In the genomic region with DNA sequence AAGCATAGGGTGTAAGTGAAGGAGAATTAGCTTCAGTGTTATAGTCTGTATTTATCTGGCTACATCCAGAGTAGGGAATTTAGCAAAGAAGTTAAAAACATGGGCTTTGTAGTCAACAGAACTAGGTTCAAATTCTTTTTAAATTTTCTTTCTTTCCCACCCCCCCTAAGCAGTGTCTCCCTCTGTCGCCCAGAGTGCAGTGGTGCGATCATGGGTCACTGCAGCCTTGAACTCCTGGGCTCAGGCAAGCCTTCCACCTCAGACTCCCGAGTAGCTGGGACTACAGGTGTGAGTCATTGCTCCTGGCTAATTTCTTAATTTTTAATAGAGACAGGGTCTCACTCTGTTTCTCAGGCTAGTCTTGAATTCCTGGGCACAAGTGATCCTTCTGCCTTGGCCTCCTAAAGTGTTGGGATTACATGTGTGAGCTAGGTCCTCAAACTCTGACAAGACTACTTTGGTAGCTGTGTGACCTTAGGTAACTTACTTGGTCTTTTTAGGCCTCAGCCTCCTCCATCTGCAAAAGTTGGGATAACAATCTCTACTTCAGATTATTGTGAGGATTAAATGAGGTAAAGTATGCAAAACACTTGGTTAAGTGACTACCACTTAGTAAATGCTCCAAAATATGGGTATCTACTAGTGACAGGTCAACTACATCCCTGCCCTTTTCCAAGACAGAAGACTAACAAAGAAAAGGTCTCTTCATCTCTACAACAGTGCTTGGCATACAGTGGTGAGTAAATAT, we compare ENCODE assay signal across 20 cellular contexts. TPM values are rescaled to one million over a fixed set of nuclear protein-coding genes. Genes with fewer than 3 reads are reported as not detected.
DNase-seq lines count a peak whose midpoint lies in the region; ATAC-seq, FAIRE-seq and TF ChIP-seq lines count a peak whose summit lies in the region.
"Had no signal": no experiment of that assay in that cellular context is flagged by ENCODE, and none has a peak within 500 bp of the region (broad histone marks: within the 10 kb centered on the region; RNA-seq: fewer than 3 reads in every experiment).

No MANE protein-coding gene starts in this region.

- no peaks in the 10 kb centered on the region for H3K9me3 ChIP-seq in RWPE2 (ENCODE audit: severe bottlenecking)
- H3K9me3 ChIP-seq in upper lobe of right lung: no peaks in the 10 kb centered on the region

- H3K36me3 ChIP-seq in RWPE2 (ENCODE audit: low read depth): no peaks in the 10 kb centered on the region
- no peaks in the 10 kb centered on the region for H3K36me3 ChIP-seq in upper lobe of right lung
- H3K36me3 ChIP-seq: WERI-Rb-1 had no signal

- no peak overlapping the region for H3K4me3 ChIP-seq in RWPE2 (ENCODE audit: severe bottlenecking)
- no peak overlapping the region for H3K4me3 ChIP-seq in upper lobe of right lung

- H3K27me3 ChIP-seq in RWPE2 (ENCODE audit: insufficient read depth, poor library complexity, severe bottlenecking): no peaks in the 10 kb centered on the region
- no peaks in the 10 kb centered on the region for H3K27me3 ChIP-seq in upper lobe of right lung

- DNase-seq in ACHN (peak; percentile 14), GM12891 (ENCODE audit: insufficient read length, low spot score) (no peak), RWPE2 (ENCODE audit: low spot score) (no peak), kidney tubule cell (ENCODE audit: low spot score) (peak; percentile 38), upper lobe of right lung (no peak), NOMO-1 treated with DMSO at 0.1 percent for 48 hours (lab: John Stamatoyannopoulos, UW; ENCODE audit: unreplicated experiment) (no peak)
- DNase-seq in stimulated activated CD4-positive, alpha-beta T cell treated with anti-CD3 and anti-CD28 coated beads, Interleukin-2, amount 100 ng/mL, for 48 hours: no peak
- DNase-seq: activated CD4-positive, alpha-beta memory T cell treated with anti-CD3 and anti-CD28 coated beads for 36 hours; activated T-cell treated with anti-CD3 and anti-CD28 coated beads, Interleukin-2, amount 50 U/mL, for 24 hours; CD4-positive, alpha-beta memory T cell; erythroblast; HCEC 1CT; NCI-H1436 treated with DMSO at 0.1 percent for 48 hours; NCI-H2227 treated with DMSO at 0.1 percent for 48 hours; posterior cingulate gyrus; T-helper 1 cell; WERI-Rb-1 had no signal

- no peak for TF ChIP-seq CTCF in RWPE2 (IDR thresholded peaks at IDR 0.05; ENCODE audit: poor library complexity, severe bottlenecking)
- TF ChIP-seq CTCF in upper lobe of right lung (IDR thresholded peaks at IDR 0.05): no peak

- in situ Hi-C loops in ACHN (cut with HindIII; ENCODE audit: low pct_ligation_motif_present, low pct_unique_long_range_greater_than_20kb, low sequenced_read_pairs): no loop called here

- intact Hi-C loops in upper lobe of right lung (cut with DNase I): no loop called here

- peak; percentile 65 for FAIRE-seq in GM12891 (lab: Jason Lieb, UNC)

- H3K4me1 ChIP-seq in RWPE2 (ENCODE audit: insufficient read depth, poor library complexity, severe bottlenecking): peaks cover 28% of the 10 kb centered on the region
- H3K4me1 ChIP-seq in upper lobe of right lung: peaks cover 15% of the 10 kb centered on the region

- ATAC-seq in RWPE2 (ENCODE audit: low read depth): no peak
- no peak for ATAC-seq in HG02763 (IDR thresholded peaks at IDR 0.05; ENCODE audit: unreplicated experiment)
- no peak for ATAC-seq in upper lobe of right lung
- ATAC-seq: stimulated activated effector memory CD8-positive, alpha-beta T cell treated with anti-CD3 and anti-CD28 coated beads, Interleukin-12 subunit alpha, Interleukin-12 subunit beta, amount 100 ng/mL, for 72 hours had no signal

- no peak for TF ChIP-seq POLR2A in GM12891 (IDR thresholded peaks at IDR 0.05; ENCODE audit: low read depth, low read length)

- peak overlapping the region; percentile 89 for H3K27ac ChIP-seq in RWPE2 (ENCODE audit: poor library complexity, severe bottlenecking)
- H3K27ac ChIP-seq in upper lobe of right lung: no peak overlapping the region
- H3K27ac ChIP-seq: WERI-Rb-1 had no signal

TF ChIP-seq in GM12891, 5 proteins besides CTCF, POLR2A, EP300 and RAD21:
- TF ChIP-seq POU2F2 (IDR thresholded peaks at IDR 0.05; ENCODE audit: low read depth, low read length): no peak
- no peak for TF ChIP-seq POLR2AphosphoS5 (IDR thresholded peaks at IDR 0.05; ENCODE audit: low read depth, low read length)
- no peak for TF ChIP-seq PAX5 (IDR thresholded peaks at IDR 0.05; ENCODE audit: insufficient read depth, low read length, severe bottlenecking)
- TF ChIP-seq TAF1 (IDR thresholded peaks at IDR 0.05; ENCODE audit: low read depth, low read length): no peak
- TF ChIP-seq SPI1 (IDR thresholded peaks at IDR 0.05; ENCODE audit: low read depth, low read length): no peak

RNA-seq across cellular contexts. Expression of gene DOK1, which starts 17.8 kb away (rescaled TPM):
- 27.6 TPM for polyA plus RNA-seq in GM12891 (2012; ENCODE audit: low read depth, missing spikeins)
- 35.7 TPM for total RNA-seq in upper lobe of right lung

RNA-seq across cellular contexts. Expression of gene LOXL3, which starts 18.6 kb away (rescaled TPM):
- 3.3 TPM for polyA plus RNA-seq in GM12891 (2012; ENCODE audit: low read depth, missing spikeins)
- total RNA-seq in upper lobe of right lung: 8.1 TPM
- polyA plus RNA-seq: CD4-positive, alpha-beta memory T cell had no signal

RNA-seq across cellular contexts. Expression of gene HTRA2, which starts 42.6 kb away (rescaled TPM):
- 58.5 TPM for polyA plus RNA-seq in GM12891 (2012; ENCODE audit: low read depth, missing spikeins)
- total RNA-seq in upper lobe of right lung: 31.4 TPM

RNA-seq across cellular contexts. Expression of gene AUP1, which starts 42.8 kb away (rescaled TPM):
- 96.8 TPM for polyA plus RNA-seq in GM12891 (2012; ENCODE audit: low read depth, missing spikeins)
- total RNA-seq in upper lobe of right lung: 119 TPM

RNA-seq across cellular contexts. Expression of gene DQX1, which starts 46.3 kb away (rescaled TPM):
- 1.2 TPM for polyA plus RNA-seq in GM12891 (2012; ENCODE audit: low read depth, missing spikeins)
- not detected for total RNA-seq in upper lobe of right lung
- total RNA-seq: glomerular endothelial cell had no signal
- polyA plus RNA-seq: CD4-positive, alpha-beta memory T cell had no signal

Comparison
In these comparisons a context has a peak if more than half of its experiments do, and no peak if none do; other contexts are left out.
1. DNase-seq: peak in ACHN (single experiment) and kidney tubule cell (single experiment); none in GM12891 (single experiment), RWPE2 (single experiment), upper lobe of right lung (single experiment), NOMO-1 treated with DMSO at 0.1 percent for 48 hours (single experiment) and stimulated activated CD4-positive, alpha-beta T cell treated with anti-CD3 and anti-CD28 coated beads, Interleukin-2, amount 100 ng/mL, for 48 hours (0 of 2).